In genomic region chr18:2508678-2509077, GRCh38 we compare ENCODE assay signal across 18 cellular contexts.
DNase-seq lines count a peak whose midpoint lies in the region; ATAC-seq, FAIRE-seq and TF ChIP-seq lines count a peak whose summit lies in the region.
"Had no signal": no experiment of that assay in that cellular context is flagged by ENCODE, and none has a peak within 500 bp of the region (broad histone marks: within the 10 kb centered on the region; RNA-seq: fewer than 3 reads in every experiment).

No MANE protein-coding gene starts in this region.

- TF ChIP-seq CTCF in activated CD8-positive, alpha-beta T cell treated with anti-CD3 and anti-CD28 coated beads for 36 hours (IDR thresholded peaks at IDR 0.05): no peak
- TF ChIP-seq CTCF in epithelial cell of esophagus (IDR thresholded peaks at IDR 0.05; ENCODE audit: insufficient read depth, low read depth, low read length, missing control alignments) (no peak), keratinocyte (optimal IDR thresholded peaks at IDR 0.05 in 1 of 3, IDR thresholded peaks at IDR 0.05 in 1 of 3, conservative IDR thresholded peaks at IDR 0.05 in 1 of 3; ENCODE audit: extremely low read depth in 1 of 3, insufficient read depth in 2 of 3, low read length in 3 of 3) (no peak), chondrocyte (IDR thresholded peaks at IDR 0.05) (no peak)

- no peaks in the 10 kb centered on the region for H3K9me3 ChIP-seq in keratinocyte (ENCODE audit: control insufficient read depth, low read depth, low read length)
- H3K9me3 ChIP-seq: BLaER1, HAP-1 had no signal

- no peaks in the 10 kb centered on the region for H4K20me1 ChIP-seq in keratinocyte (ENCODE audit: control insufficient read depth, extremely low read depth, insufficient read depth, low read length)
- H4K20me1 ChIP-seq: BLaER1 had no signal

- H2AFZ ChIP-seq in keratinocyte (ENCODE audit: control insufficient read depth, low read length): peak overlapping the region; percentile 41
- H2AFZ ChIP-seq: GM23248 had no signal

- H3K27ac ChIP-seq in keratinocyte (ENCODE audit: control insufficient read depth, insufficient read depth, low read length): no peak overlapping the region
- H3K27ac ChIP-seq: BLaER1, GM23248 had no signal

- H3K4me3 Mint-ChIP-seq in activated CD8-positive, alpha-beta T cell treated with anti-CD3 and anti-CD28 coated beads, Interleukin-2, amount 10 ng/mL, durations not matched to agents 7 days and 5 days: no peak overlapping the region
- no peak overlapping the region for H3K4me3 Mint-ChIP-seq in activated CD8-positive, alpha-beta T cell treated with anti-CD3 and anti-CD28 coated beads for 36 hours
- no peak overlapping the region for H3K4me3 Mint-ChIP-seq in chondrocyte (ENCODE audit: unreplicated experiment)
- H3K4me3 Mint-ChIP-seq: CD14-positive monocyte; CD4-positive, alpha-beta memory T cell; IgD-negative memory B cell had no signal

- DNase-seq in activated CD8-positive, alpha-beta T cell treated with anti-CD3 and anti-CD28 coated beads, Interleukin-2, amount 10 ng/mL, durations not matched to agents 7 days and 5 days: peak; percentile 23
- DNase-seq in activated CD8-positive, alpha-beta T cell treated with anti-CD3 and anti-CD28 coated beads for 36 hours: no peak
- DNase-seq in GM18507 (ENCODE audit: extremely low spot score, insufficient read length, low read depth) (no peak), epithelial cell of esophagus (ENCODE audit: low read depth) (peak; percentile 70), keratinocyte (ENCODE audit: low read depth, low spot score) (no peak), chondrocyte (ENCODE audit: low spot score) (no peak)
- no peak for DNase-seq in stimulated activated naive CD4-positive, alpha-beta T cell (lab: John Stamatoyannopoulos, UW)
- DNase-seq: 8988T; Calu3; CD4-positive, alpha-beta memory T cell; GDM1; GM23248 had no signal

- H3K4me2 ChIP-seq in keratinocyte (ENCODE audit: control insufficient read depth, extremely low read depth, insufficient read depth, low read depth, low read length): peak overlapping the region; percentile 29
- H3K4me2 ChIP-seq: BLaER1 had no signal

- no peak overlapping the region for H3K27ac Mint-ChIP-seq in activated CD8-positive, alpha-beta T cell treated with anti-CD3 and anti-CD28 coated beads, Interleukin-2, amount 10 ng/mL, durations not matched to agents 7 days and 5 days
- no peak overlapping the region for H3K27ac Mint-ChIP-seq in activated CD8-positive, alpha-beta T cell treated with anti-CD3 and anti-CD28 coated beads for 36 hours
- no peak overlapping the region for H3K27ac Mint-ChIP-seq in chondrocyte (ENCODE audit: unreplicated experiment)
- H3K27ac Mint-ChIP-seq: CD14-positive monocyte; CD4-positive, alpha-beta memory T cell; IgD-negative memory B cell had no signal

- no peaks in the 10 kb centered on the region for H3K36me3 ChIP-seq in keratinocyte (ENCODE audit: control insufficient read depth in 2 of 2, extremely low read depth in 1 of 2, insufficient read depth in 2 of 2, low read length in 2 of 2)
- H3K36me3 ChIP-seq: BLaER1, HAP-1 had no signal

- H3K9me1 ChIP-seq in keratinocyte (ENCODE audit: control insufficient read depth, extremely low read depth, insufficient read depth, low read length): no peaks in the 10 kb centered on the region

- ATAC-seq in activated CD8-positive, alpha-beta T cell treated with anti-CD3 and anti-CD28 coated beads, Interleukin-2, amount 10 ng/mL, durations not matched to agents 7 days and 5 days: peak; percentile 42
- no peak for ATAC-seq in activated CD8-positive, alpha-beta T cell treated with anti-CD3 and anti-CD28 coated beads for 36 hours
- ATAC-seq: HepG2 had no signal

- intact Hi-C loops in activated CD8-positive, alpha-beta T cell treated with anti-CD3 and anti-CD28 coated beads for 36 hours (cut with micrococcal nuclease): no loop called here

- dilution Hi-C loops in keratinocyte (cut with MboI; ENCODE audit: extremely low pct_ligation_motif_present, low sequenced_read_pairs): no loop called here

- H3K4me3 ChIP-seq in epithelial cell of esophagus (ENCODE audit: low read length): no peak overlapping the region
- H3K4me3 ChIP-seq in keratinocyte (ENCODE audit: control insufficient read depth in 2 of 3, extremely low read depth in 1 of 3, insufficient read depth in 2 of 3, low read depth in 1 of 3, low read length in 3 of 3): no peak overlapping the region
- H3K4me3 ChIP-seq: BLaER1, GM23248, HAP-1 had no signal

- no peaks in the 10 kb centered on the region for H3K36me3 Mint-ChIP-seq in activated CD8-positive, alpha-beta T cell treated with anti-CD3 and anti-CD28 coated beads, Interleukin-2, amount 10 ng/mL, durations not matched to agents 7 days and 5 days (ENCODE audit: low read depth)
- no peaks in the 10 kb centered on the region for H3K36me3 Mint-ChIP-seq in activated CD8-positive, alpha-beta T cell treated with anti-CD3 and anti-CD28 coated beads for 36 hours (ENCODE audit: low read depth)
- H3K36me3 Mint-ChIP-seq in chondrocyte (ENCODE audit: low read depth): no peaks in the 10 kb centered on the region
- H3K36me3 Mint-ChIP-seq: CD14-positive monocyte had no signal

- no peaks in the 10 kb centered on the region for H3K27me3 ChIP-seq in keratinocyte (ENCODE audit: control insufficient read depth, extremely low read depth, insufficient read depth, low read length)
- H3K27me3 ChIP-seq: BLaER1 had no signal

- POLR2A ChIA-PET in activated CD8-positive, alpha-beta T cell treated with anti-CD3 and anti-CD28 coated beads, Interleukin-2, amount 10 ng/mL, durations not matched to agents 7 days and 5 days (lab: Charles Lee): no interaction called here
- POLR2A ChIA-PET in activated CD8-positive, alpha-beta T cell treated with anti-CD3 and anti-CD28 coated beads for 36 hours (lab: Charles Lee): no interaction called here

- no peak overlapping the region for H3K9ac ChIP-seq in keratinocyte (ENCODE audit: control insufficient read depth, extremely low read depth, insufficient read depth, low read length)
- H3K9ac ChIP-seq: BLaER1, GM23248 had no signal

- peak; percentile 26 for FAIRE-seq in GM18507 (lab: Jason Lieb, UNC)
- peak; percentile 79 for FAIRE-seq in keratinocyte (lab: Jason Lieb, UNC)
- FAIRE-seq: GM12892, HepG2 had no signal

- CTCF ChIA-PET in activated CD8-positive, alpha-beta T cell treated with anti-CD3 and anti-CD28 coated beads, Interleukin-2, amount 10 ng/mL, durations not matched to agents 7 days and 5 days (lab: Charles Lee): no interaction called here
- CTCF ChIA-PET in activated CD8-positive, alpha-beta T cell treated with anti-CD3 and anti-CD28 coated beads for 36 hours (lab: Charles Lee): interaction anchor here (0.7 kb wide), 1 partner anchor 1514 kb away, joined by 3 read pairs; no protein-coding TSS in a partner anchor

- H3K27me3 Mint-ChIP-seq in activated CD8-positive, alpha-beta T cell treated with anti-CD3 and anti-CD28 coated beads, Interleukin-2, amount 10 ng/mL, durations not matched to agents 7 days and 5 days (ENCODE audit: low read depth): no peaks in the 10 kb centered on the region
- H3K27me3 Mint-ChIP-seq in activated CD8-positive, alpha-beta T cell treated with anti-CD3 and anti-CD28 coated beads for 36 hours: no peaks in the 10 kb centered on the region
- H3K27me3 Mint-ChIP-seq in chondrocyte (ENCODE audit: low read depth): no peaks in the 10 kb centered on the region
- H3K27me3 Mint-ChIP-seq: IgD-negative memory B cell had no signal

- no peaks in the 10 kb centered on the region for H3K79me2 ChIP-seq in keratinocyte (ENCODE audit: control insufficient read depth, insufficient read depth, low read length)

- H3K4me1 Mint-ChIP-seq in activated CD8-positive, alpha-beta T cell treated with anti-CD3 and anti-CD28 coated beads, Interleukin-2, amount 10 ng/mL, durations not matched to agents 7 days and 5 days (ENCODE audit: low read depth): peaks cover 6% of the 10 kb centered on the region
- no peaks in the 10 kb centered on the region for H3K4me1 Mint-ChIP-seq in activated CD8-positive, alpha-beta T cell treated with anti-CD3 and anti-CD28 coated beads for 36 hours (ENCODE audit: low read depth)
- H3K4me1 Mint-ChIP-seq in chondrocyte (ENCODE audit: low read depth): peaks cover 5% of the 10 kb centered on the region
- H3K4me1 Mint-ChIP-seq: CD14-positive monocyte; CD4-positive, alpha-beta memory T cell had no signal

- H3K9me3 Mint-ChIP-seq in activated CD8-positive, alpha-beta T cell treated with anti-CD3 and anti-CD28 coated beads, Interleukin-2, amount 10 ng/mL, durations not matched to agents 7 days and 5 days (ENCODE audit: insufficient read depth): no peaks in the 10 kb centered on the region
- no peaks in the 10 kb centered on the region for H3K9me3 Mint-ChIP-seq in activated CD8-positive, alpha-beta T cell treated with anti-CD3 and anti-CD28 coated beads for 36 hours
- H3K9me3 Mint-ChIP-seq in chondrocyte (ENCODE audit: low read depth): no peaks in the 10 kb centered on the region
- H3K9me3 Mint-ChIP-seq: CD4-positive, alpha-beta memory T cell had no signal

- peaks cover 5% of the 10 kb centered on the region for H3K4me1 ChIP-seq in keratinocyte (ENCODE audit: control insufficient read depth, extremely low read depth, insufficient read depth, low read length)
- H3K4me1 ChIP-seq: HAP-1 had no signal

Comparison
In these comparisons a context has a peak if more than half of its experiments do, and no peak if none do; other contexts are left out.
1. DNase-seq: peak in activated CD8-positive, alpha-beta T cell treated with anti-CD3 and anti-CD28 coated beads, Interleukin-2, amount 10 ng/mL, durations not matched to agents 7 days and 5 days (single experiment) and epithelial cell of esophagus (single experiment); none in activated CD8-positive, alpha-beta T cell treated with anti-CD3 and anti-CD28 coated beads for 36 hours (single experiment), GM18507 (single experiment), keratinocyte (single experiment), chondrocyte (single experiment) and stimulated activated naive CD4-positive, alpha-beta T cell (0 of 6).